Comparison of ENCODE assay signal across 12 cellular contexts in genomic region chr2:41781082-41781481, GRCh38.
"Had no signal": no experiment of that assay in that cellular context is flagged by ENCODE, and none has a peak within 500 bp of the region (broad histone marks: within the 10 kb centered on the region; RNA-seq: fewer than 3 reads in every experiment).

No MANE protein-coding gene starts in this region.

- H3K9me3 Mint-ChIP-seq: activated naive CD4-positive, alpha-beta T cell treated with anti-CD3 and anti-CD28 coated beads for 36 hours; activated T-helper 17 cell treated with anti-CD3 and anti-CD28 coated beads, Interleukin-2, amount 50 U/mL, for 72 hours; stimulated activated effector memory CD8-positive, alpha-beta T cell treated with anti-CD3 and anti-CD28 coated beads, Interleukin-12 subunit alpha, Interleukin-12 subunit beta, amount 100 ng/mL, for 72 hours had no signal

- H3K27ac ChIP-seq: esophagus squamous epithelium, heart right ventricle, left ventricle myocardium inferior, ovary, transverse colon had no signal

- ATAC-seq: activated T-helper 17 cell treated with anti-CD3 and anti-CD28 coated beads, Interleukin-2, amount 50 U/mL, for 72 hours; heart right ventricle; stimulated activated effector memory CD8-positive, alpha-beta T cell treated with anti-CD3 and anti-CD28 coated beads, Interleukin-12 subunit alpha, Interleukin-12 subunit beta, amount 100 ng/mL, for 72 hours had no signal

- H3K4me1 ChIP-seq: esophagus squamous epithelium, left ventricle myocardium inferior, transverse colon had no signal

- DNase-seq: activated CD4-positive, alpha-beta T cell treated with anti-CD3 and anti-CD28 coated beads for 48 hours; activated naive CD4-positive, alpha-beta T cell treated with anti-CD3 and anti-CD28 coated beads for 36 hours; esophagus squamous epithelium; foreskin melanocyte; heart right ventricle; left ventricle myocardium inferior; ovary; small intestine; T-helper 1 cell; transverse colon had no signal

- H3K27me3 ChIP-seq: esophagus squamous epithelium, ovary, transverse colon had no signal

- H3K4me3 Mint-ChIP-seq: activated naive CD4-positive, alpha-beta T cell treated with anti-CD3 and anti-CD28 coated beads for 36 hours; activated T-helper 17 cell treated with anti-CD3 and anti-CD28 coated beads, Interleukin-2, amount 50 U/mL, for 72 hours; stimulated activated effector memory CD8-positive, alpha-beta T cell treated with anti-CD3 and anti-CD28 coated beads, Interleukin-12 subunit alpha, Interleukin-12 subunit beta, amount 100 ng/mL, for 72 hours had no signal

- H3K9me3 ChIP-seq: esophagus squamous epithelium, left ventricle myocardium inferior, ovary, transverse colon had no signal

- H3K36me3 Mint-ChIP-seq: stimulated activated effector memory CD8-positive, alpha-beta T cell treated with anti-CD3 and anti-CD28 coated beads, Interleukin-12 subunit alpha, Interleukin-12 subunit beta, amount 100 ng/mL, for 72 hours had no signal

- H3K4me1 Mint-ChIP-seq: activated T-helper 17 cell treated with anti-CD3 and anti-CD28 coated beads, Interleukin-2, amount 50 U/mL, for 72 hours; stimulated activated effector memory CD8-positive, alpha-beta T cell treated with anti-CD3 and anti-CD28 coated beads, Interleukin-12 subunit alpha, Interleukin-12 subunit beta, amount 100 ng/mL, for 72 hours had no signal

- H3K36me3 ChIP-seq: esophagus squamous epithelium, heart right ventricle, left ventricle myocardium inferior, ovary, transverse colon had no signal

- H3K4me3 ChIP-seq: esophagus squamous epithelium, heart right ventricle, left ventricle myocardium inferior, ovary, transverse colon had no signal

- H3K27ac Mint-ChIP-seq: activated naive CD4-positive, alpha-beta T cell treated with anti-CD3 and anti-CD28 coated beads for 36 hours; activated T-helper 17 cell treated with anti-CD3 and anti-CD28 coated beads, Interleukin-2, amount 50 U/mL, for 72 hours; stimulated activated effector memory CD8-positive, alpha-beta T cell treated with anti-CD3 and anti-CD28 coated beads, Interleukin-12 subunit alpha, Interleukin-12 subunit beta, amount 100 ng/mL, for 72 hours had no signal
